In the genomic region with DNA sequence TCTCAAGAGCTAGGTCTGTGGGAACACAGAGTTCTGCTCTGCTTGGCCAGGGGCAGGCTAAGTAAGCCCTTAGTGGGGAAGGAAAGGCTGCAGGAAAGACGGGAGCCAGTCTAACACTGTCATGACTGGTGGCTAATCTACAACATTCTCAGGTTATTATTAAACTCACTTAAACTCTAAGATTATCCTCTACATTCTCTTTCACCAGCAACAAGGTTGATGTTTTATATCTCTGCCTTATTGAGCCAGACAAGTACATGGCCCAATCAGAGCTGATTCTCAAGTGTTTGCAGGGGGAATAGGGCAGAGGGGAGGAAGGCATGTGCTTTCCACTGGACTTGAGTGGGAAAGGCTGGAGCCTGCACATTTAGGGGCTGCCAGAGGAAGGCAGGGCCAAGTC, we compare ENCODE assay signal across 19 cellular contexts. TPM values are rescaled to one million over a fixed set of nuclear protein-coding genes. Genes with fewer than 3 reads are reported as not detected.
DNase-seq lines count a peak whose midpoint lies in the region; ATAC-seq and TF ChIP-seq lines count a peak whose summit lies in the region.
"Had no signal": no experiment of that assay in that cellular context is flagged by ENCODE, and none has a peak within 500 bp of the region (broad histone marks: within the 10 kb centered on the region; RNA-seq: fewer than 3 reads in every experiment).

No MANE protein-coding gene starts in this region.

- no peak for TF ChIP-seq CTCF in C4-2B (conservative IDR thresholded peaks at IDR 0.05)
- TF ChIP-seq CTCF in left ventricle myocardium inferior (IDR thresholded peaks at IDR 0.05; ENCODE audit: borderline replicate concordance): no peak
- TF ChIP-seq CTCF in stomach (IDR thresholded peaks at IDR 0.05): no peak

- intact Hi-C loops in left ventricle myocardium inferior (cut with micrococcal nuclease) (no loop called here), stomach (cut with DNase I; ENCODE audit: low total_unique reads) (no loop called here)

- peak overlapping the region; percentile 30; the same call in 1 of the 2 replicates for H3K27ac ChIP-seq in C4-2B
- peak overlapping the region; percentile 16 for H3K27ac ChIP-seq in left ventricle myocardium inferior (replicated peaks)
- H3K27ac ChIP-seq in stomach: no peak overlapping the region
- H3K27ac ChIP-seq: GM23248 had no signal

- no peak for TF ChIP-seq EP300 in stomach (IDR thresholded peaks at IDR 0.05)

- H3K27me3 ChIP-seq in left ventricle myocardium inferior (ENCODE audit: low read depth): no peaks in the 10 kb centered on the region
- no peaks in the 10 kb centered on the region for H3K27me3 ChIP-seq in stomach
- H3K27me3 ChIP-seq: BE2C had no signal

- H3K4me3 ChIP-seq in left ventricle myocardium inferior (no peak overlapping the region), stomach (no peak overlapping the region)
- H3K4me3 ChIP-seq: GM23248, HAP-1, K562 had no signal

- TF ChIP-seq POLR2A in stomach (IDR thresholded peaks at IDR 0.05): no peak

- ATAC-seq in GM18858 (IDR thresholded peaks at IDR 0.05; ENCODE audit: unreplicated experiment): peak; percentile 13
- ATAC-seq in HG02610 (IDR thresholded peaks at IDR 0.05; ENCODE audit: unreplicated experiment): peak; percentile 21
- ATAC-seq: K562 had no signal

- no peaks in the 10 kb centered on the region for H3K4me1 ChIP-seq in left ventricle myocardium inferior
- H3K4me1 ChIP-seq in stomach: no peaks in the 10 kb centered on the region
- H3K4me1 ChIP-seq: BE2C, Caco-2, HAP-1 had no signal

- no peaks in the 10 kb centered on the region for H3K9me3 ChIP-seq in left ventricle myocardium inferior (replicated peaks)
- no peaks in the 10 kb centered on the region for H3K9me3 ChIP-seq in stomach
- H3K9me3 ChIP-seq: BE2C, Caco-2, HAP-1 had no signal

- 65 to 86% (median 76%) methylated on average over 1 of the region's 1 CpG for WGBS in stomach, 5 donors

- no peaks in the 10 kb centered on the region for H3K36me3 ChIP-seq in left ventricle myocardium inferior
- H3K36me3 ChIP-seq in stomach: no peaks in the 10 kb centered on the region
- H3K36me3 ChIP-seq: BE2C, HAP-1 had no signal

- DNase-seq in left ventricle myocardium inferior (no peak), stomach (no peak), UCSD-AML1 (lab: John Stamatoyannopoulos, UW; ENCODE audit: unreplicated experiment) (no peak), DMS 273 (lab: John Stamatoyannopoulos, UW; ENCODE audit: unreplicated experiment) (no peak)
- DNase-seq: ACHN; BE2C; C1 segment of cervical spinal cord; Caco-2; CD4-positive, alpha-beta T cell; DMS153; DMS79; GDM1; GM23248; IMR-90 had no signal

RNA-seq across cellular contexts. Expression of a gene that starts 50.9 kb away (rescaled TPM):
- 7.6 TPM for total RNA-seq in left ventricle myocardium inferior
- 1 to 10 TPM in 3 of 5 donors, under 1 TPM in 1, not detected in 1; 0.58 to 8.4 (median 4.0) TPM for total RNA-seq in stomach
- 1 to 10 TPM; 1.7 to 6.7 (median 2.4) TPM for polyA plus RNA-seq in stomach

Comparison
In these comparisons a context has a peak if more than half of its experiments do, and no peak if none do; other contexts are left out.
1. H3K27ac ChIP-seq: peak in C4-2B (single experiment) and left ventricle myocardium inferior (single experiment); none in stomach (0 of 5).